ENCODE assay signal across 22 cellular contexts in genomic region chr1:219963432-219963831, GRCh38. TPM values are rescaled to one million over a fixed set of nuclear protein-coding genes. Genes with fewer than 3 reads are reported as not detected.
"Had no signal": no experiment of that assay in that cellular context is flagged by ENCODE, and none has a peak within 500 bp of the region (broad histone marks: within the 10 kb centered on the region; RNA-seq: fewer than 3 reads in every experiment).

No MANE protein-coding gene starts in this region.

- ATAC-seq: activated CD8-positive, alpha-beta memory T cell treated with anti-CD3 and anti-CD28 coated beads, Interleukin-2, amount 10 ng/mL, durations not matched to agents 7 days and 5 days; left cardiac atrium had no signal

- H3K27me3 ChIP-seq: tibial nerve, uterus had no signal

- H3K9me3 ChIP-seq: tibial nerve, uterus had no signal

- H3K9me3 Mint-ChIP-seq: activated CD4-positive, alpha-beta memory T cell treated with anti-CD3 and anti-CD28 coated beads, Interleukin-2, amount 10 ng/mL, durations not matched to agents 7 days and 5 days; nephron progenitor cell; stimulated activated naive CD8-positive, alpha-beta T cell treated with anti-CD3 and anti-CD28 coated beads, Interleukin-15, Interleukin-2, amounts not matched to agents 100 ng/mL and 50 ng/mL, for 24 hours had no signal

- H3K4me3 ChIP-seq: tibial nerve, uterus had no signal

- H3K4me1 ChIP-seq: tibial nerve, uterus had no signal

- H3K27ac ChIP-seq: epithelial cell of prostate, tibial nerve, uterus had no signal

- H3K27ac Mint-ChIP-seq: activated CD4-positive, alpha-beta memory T cell treated with anti-CD3 and anti-CD28 coated beads, Interleukin-2, amount 10 ng/mL, durations not matched to agents 7 days and 5 days; activated CD8-positive, alpha-beta memory T cell treated with anti-CD3 and anti-CD28 coated beads, Interleukin-2, amount 10 ng/mL, durations not matched to agents 7 days and 5 days; activated naive CD8-positive, alpha-beta T cell; nephron progenitor cell; stimulated activated naive CD8-positive, alpha-beta T cell treated with anti-CD3 and anti-CD28 coated beads, Interleukin-15, Interleukin-2, amounts not matched to agents 100 ng/mL and 50 ng/mL, for 24 hours had no signal

- H3K36me3 ChIP-seq: uterus had no signal

- H3K27me3 Mint-ChIP-seq: activated CD4-positive, alpha-beta memory T cell treated with anti-CD3 and anti-CD28 coated beads, Interleukin-2, amount 10 ng/mL, durations not matched to agents 7 days and 5 days; activated CD8-positive, alpha-beta memory T cell treated with anti-CD3 and anti-CD28 coated beads, Interleukin-2, amount 10 ng/mL, durations not matched to agents 7 days and 5 days; activated naive CD8-positive, alpha-beta T cell; stimulated activated naive CD8-positive, alpha-beta T cell treated with anti-CD3 and anti-CD28 coated beads, Interleukin-15, Interleukin-2, amounts not matched to agents 100 ng/mL and 50 ng/mL, for 24 hours had no signal

- H3K4me1 Mint-ChIP-seq: nephron progenitor cell had no signal

- DNase-seq: activated CD4-positive, alpha-beta memory T cell treated with anti-CD3 and anti-CD28 coated beads, Interleukin-2, amount 10 ng/mL, durations not matched to agents 7 days and 5 days; activated CD4-positive, alpha-beta T cell treated with anti-CD3 and anti-CD28 coated beads for 48 hours; activated CD4-positive, CD25-positive, alpha-beta regulatory T cell; activated CD8-positive, alpha-beta memory T cell treated with anti-CD3 and anti-CD28 coated beads, Interleukin-2, amount 10 ng/mL, durations not matched to agents 7 days and 5 days; amniotic stem cell; dermis blood vessel endothelial cell; effector memory CD4-positive, alpha-beta T cell; foreskin fibroblast; left cardiac atrium; nephron progenitor cell; nucleus accumbens; posterior cingulate gyrus; stimulated activated CD4-positive, alpha-beta T cell treated with anti-CD3 and anti-CD28 coated beads, Interleukin-2, amount 100 ng/mL, for 24 hours; T-helper 9 cell; uterus had no signal

- H3K4me3 Mint-ChIP-seq: activated CD4-positive, alpha-beta memory T cell treated with anti-CD3 and anti-CD28 coated beads, Interleukin-2, amount 10 ng/mL, durations not matched to agents 7 days and 5 days; activated CD8-positive, alpha-beta memory T cell treated with anti-CD3 and anti-CD28 coated beads, Interleukin-2, amount 10 ng/mL, durations not matched to agents 7 days and 5 days; activated naive CD8-positive, alpha-beta T cell; nephron progenitor cell; stimulated activated naive CD8-positive, alpha-beta T cell treated with anti-CD3 and anti-CD28 coated beads, Interleukin-15, Interleukin-2, amounts not matched to agents 100 ng/mL and 50 ng/mL, for 24 hours had no signal

RNA-seq across cellular contexts. Expression of gene SLC30A10, which starts 35.1 kb away (rescaled TPM):
- total RNA-seq: activated CD4-positive, alpha-beta memory T cell treated with anti-CD3 and anti-CD28 coated beads, Interleukin-2, amount 10 ng/mL, durations not matched to agents 7 days and 5 days; activated CD8-positive, alpha-beta memory T cell treated with anti-CD3 and anti-CD28 coated beads, Interleukin-2, amount 10 ng/mL, durations not matched to agents 7 days and 5 days; cardiac septum; dermis blood vessel endothelial cell; glomerular endothelial cell; left cardiac atrium; myocyte had no signal
